ENCODE assay signal across 32 cellular contexts in genomic region chr2:233456934-233457333, GRCh38.
DNase-seq lines count a peak whose midpoint lies in the region; ATAC-seq, FAIRE-seq and TF ChIP-seq lines count a peak whose summit lies in the region.
"Had no signal": no experiment of that assay in that cellular context is flagged by ENCODE, and none has a peak within 500 bp of the region (broad histone marks: within the 10 kb centered on the region; RNA-seq: fewer than 3 reads in every experiment).

No MANE protein-coding gene starts in this region.

- H3K4me3 ChIP-seq in A549, result no peak overlapping the region
- H3K4me3 ChIP-seq in mesendoderm (ENCODE audit: low read length), result no peak overlapping the region
- H3K4me3 ChIP-seq: BLaER1 treated with 17β-estradiol and CSF1 and Interleukin-3, amounts not matched to agents 10 nM and 100 nM; gastrocnemius medialis; left lung; Peyer's patch; right atrium auricular region; smooth muscle cell; upper lobe of right lung had no signal

- CTCF ChIA-PET in A549 (lab: Yijun Ruan, JAX), result interaction anchor here (1.6 to 4.5 kb wide), 4 partner anchors 9 to 376 kb away, joined by 3 to 22 read pairs (median 17); no protein-coding TSS in a partner anchor

- no peak overlapping the region for H3K56ac ChIP-seq in mesendoderm (ENCODE audit: low read length)

- H2BK5ac ChIP-seq in mesendoderm (ENCODE audit: low read length), result no peak overlapping the region

- H2BK15ac ChIP-seq in mesendoderm (replicated peaks; ENCODE audit: low read depth), result no peak overlapping the region

- H3K27me3 ChIP-seq in mesendoderm (ENCODE audit: insufficient read depth, low read length, poor library complexity), result no peaks in the 10 kb centered on the region
- H3K27me3 ChIP-seq: BLaER1 treated with 17β-estradiol and CSF1 and Interleukin-3, amounts not matched to agents 10 nM and 100 nM; gastrocnemius medialis; left lung; Peyer's patch; right atrium auricular region; upper lobe of right lung had no signal

- no peaks in the 10 kb centered on the region for H3K9me3 ChIP-seq in A549
- H3K9me3 ChIP-seq: BLaER1 treated with 17β-estradiol and CSF1 and Interleukin-3, amounts not matched to agents 10 nM and 100 nM; gastrocnemius medialis; left lung; Peyer's patch; right atrium auricular region; upper lobe of right lung had no signal

- no peak for TF ChIP-seq CTCF in A549 (IDR thresholded peaks at IDR 0.05)

- POLR2A ChIA-PET in A549 (lab: Yijun Ruan, JAX), result interaction anchor here (1.4 kb wide), 1 partner anchor 37 kb away, joined by 3 read pairs; no protein-coding TSS in a partner anchor

- H3K4me1 ChIP-seq in A549, result peaks cover 62% of the 10 kb centered on the region
- H3K4me1 ChIP-seq in mesendoderm (ENCODE audit: control insufficient read depth, low read depth, low read length), result no peaks in the 10 kb centered on the region
- H3K4me1 ChIP-seq: left lung, parathyroid adenoma, Peyer's patch, right atrium auricular region, upper lobe of right lung had no signal

- no peak for DNase-seq in A549 (ENCODE audit: low read depth in 1 of 2, low spot score in 1 of 2)
- DNase-seq in ELF-1 (ENCODE audit: low read depth, low spot score), result peak; percentile 65
- peak; percentile 39 for DNase-seq in mesendoderm
- no peak for DNase-seq in stimulated activated CD8-positive, alpha-beta memory T cell treated with anti-CD3 and anti-CD28 coated beads, Interleukin-4, amount 100 ng/mL, for 48 hours
- no peak for DNase-seq in RCC 7860 (ENCODE audit: low spot score)
- DNase-seq in activated effector memory CD4-positive, alpha-beta T cell treated with Interleukin-2 at 50 U/mL for 16 hours, result no peak
- no peak for DNase-seq in head of caudate nucleus
- DNase-seq: activated CD4-positive, alpha-beta T cell treated with anti-CD3 and anti-CD28 coated beads for 36 hours; activated naive CD4-positive, alpha-beta T cell treated with anti-CD3 and anti-CD28 coated beads, Interleukin-2, amount 50 U/mL, for 16 hours; activated T-cell treated with anti-CD3 and anti-CD28 coated beads, Interleukin-2, amount 50 U/mL, for 48 hours; Calu3; central memory CD4-positive, alpha-beta T cell; gastrocnemius medialis; GOT3; hippocampal formation; NCI-H1436 treated with DMSO at 0.1 percent for 48 hours; NCI-H345; NCI-H748 treated with DMSO at 0.1 percent for 48 hours; Peyer's patch; stimulated activated CD4-positive, alpha-beta T cell treated with anti-CD3 and anti-CD28 coated beads, Interleukin-2, amount 100 ng/mL, for 24 hours; substantia nigra; upper lobe of right lung had no signal

- H3K9ac ChIP-seq in mesendoderm (ENCODE audit: low read length), result no peak overlapping the region
- H3K9ac ChIP-seq: BLaER1 treated with 17β-estradiol and CSF1 and Interleukin-3, amounts not matched to agents 10 nM and 100 nM; parathyroid adenoma had no signal

- peak overlapping the region; percentile 34 for H3K27ac Mint-ChIP-seq in activated T-helper 17 cell treated with anti-CD3 and anti-CD28 coated beads, Interleukin-2, amount 50 U/mL, for 72 hours
- H3K27ac Mint-ChIP-seq: activated CD4-positive, alpha-beta T cell treated with anti-CD3 and anti-CD28 coated beads for 36 hours; dendritic cell treated with granulocyte-macrophage colony-stimulating factor and Interleukin-4, amounts not matched to agents 40 ng/mL and 50 ng/mL, for 4 days; mesothelial cell of epicardium had no signal

- no peak overlapping the region for H2BK120ac ChIP-seq in mesendoderm (ENCODE audit: low read depth, low read length)

- H3K27ac ChIP-seq in A549 (peak overlapping the region; percentile 12 to 80; a peak in 5 of 6 replicates), mesendoderm (ENCODE audit: low read depth, low read length) (no peak overlapping the region)
- H3K27ac ChIP-seq: BLaER1 treated with 17β-estradiol and CSF1 and Interleukin-3, amounts not matched to agents 10 nM and 100 nM; gastrocnemius medialis; left lung; parathyroid adenoma; Peyer's patch; right atrium auricular region; upper lobe of right lung had no signal

- H3K18ac ChIP-seq in mesendoderm (ENCODE audit: low read length), result no peak overlapping the region

- no peak for TF ChIP-seq EP300 in A549 (IDR thresholded peaks at IDR 0.05)

- peaks cover 97% of the 10 kb centered on the region for H3K36me3 Mint-ChIP-seq in activated T-helper 17 cell treated with anti-CD3 and anti-CD28 coated beads, Interleukin-2, amount 50 U/mL, for 72 hours (ENCODE audit: low read depth)

- H3K23ac ChIP-seq in mesendoderm (ENCODE audit: low read length), result no peak overlapping the region

- no peak overlapping the region for H3K4me3 Mint-ChIP-seq in activated T-helper 17 cell treated with anti-CD3 and anti-CD28 coated beads, Interleukin-2, amount 50 U/mL, for 72 hours
- H3K4me3 Mint-ChIP-seq: activated CD4-positive, alpha-beta T cell treated with anti-CD3 and anti-CD28 coated beads for 36 hours; dendritic cell treated with granulocyte-macrophage colony-stimulating factor and Interleukin-4, amounts not matched to agents 40 ng/mL and 50 ng/mL, for 4 days; mesothelial cell of epicardium had no signal

- no peak for TF ChIP-seq RAD21 in A549 (conservative IDR thresholded peaks at IDR 0.05 in 1 of 2, IDR thresholded peaks at IDR 0.05 in 1 of 2)

- H3K4ac ChIP-seq in mesendoderm (ENCODE audit: low read depth, low read length), result no peak overlapping the region

- H4K5ac ChIP-seq in mesendoderm (ENCODE audit: low read length), result no peak overlapping the region

- no peak overlapping the region for H2AK5ac ChIP-seq in mesendoderm (ENCODE audit: low read length)

- FAIRE-seq in A549 (lab: Jason Lieb, UNC), result no peak
- no peak for FAIRE-seq in RCC 7860 (lab: Jason Lieb, UNC)
- FAIRE-seq: astrocyte, endometrium had no signal

- H3K4me1 Mint-ChIP-seq in activated T-helper 17 cell treated with anti-CD3 and anti-CD28 coated beads, Interleukin-2, amount 50 U/mL, for 72 hours, result no peaks in the 10 kb centered on the region
- H3K4me1 Mint-ChIP-seq: activated CD4-positive, alpha-beta T cell treated with anti-CD3 and anti-CD28 coated beads for 36 hours; mesothelial cell of epicardium had no signal

- no peak for ATAC-seq in A549
- ATAC-seq in activated T-helper 17 cell treated with anti-CD3 and anti-CD28 coated beads, Interleukin-2, amount 50 U/mL, for 72 hours (replicated peaks), result no peak
- ATAC-seq: activated CD4-positive, alpha-beta T cell treated with anti-CD3 and anti-CD28 coated beads for 36 hours; gastrocnemius medialis; left lung; upper lobe of right lung had no signal

- 96% methylated on average over 5 of the region's 5 CpGs for WGBS in A549 (ENCODE audit: missing lambda C conversion rate)
- no CpG with 5 or more reads among the region's 5 CpGs for WGBS in mesendoderm (ENCODE audit: extremely low coverage, insufficient coverage, low lambda C conversion rate)

- TF ChIP-seq POLR2A in A549 (IDR thresholded peaks at IDR 0.05; ENCODE audit: low read length), result no peak

- no peak overlapping the region for H4K8ac ChIP-seq in mesendoderm (ENCODE audit: low read depth, low read length)

- no peaks in the 10 kb centered on the region for H3K9me3 Mint-ChIP-seq in activated T-helper 17 cell treated with anti-CD3 and anti-CD28 coated beads, Interleukin-2, amount 50 U/mL, for 72 hours
- H3K9me3 Mint-ChIP-seq: dendritic cell treated with granulocyte-macrophage colony-stimulating factor and Interleukin-4, amounts not matched to agents 40 ng/mL and 50 ng/mL, for 4 days; mesothelial cell of epicardium had no signal

- intact Hi-C loops in head of caudate nucleus (cut with DNase I), result no loop called here

- no peak overlapping the region for H3K4me2 ChIP-seq in A549
- no peak overlapping the region for H3K4me2 ChIP-seq in mesendoderm (ENCODE audit: low read length)
- H3K4me2 ChIP-seq: BLaER1 treated with 17β-estradiol and CSF1 and Interleukin-3, amounts not matched to agents 10 nM and 100 nM; smooth muscle cell had no signal

- no peaks in the 10 kb centered on the region for H3K79me1 ChIP-seq in mesendoderm (ENCODE audit: low read length)

- no peaks in the 10 kb centered on the region for H3K36me3 ChIP-seq in mesendoderm (ENCODE audit: control insufficient read depth, insufficient read depth, low read length)

- H3K27me3 Mint-ChIP-seq in activated T-helper 17 cell treated with anti-CD3 and anti-CD28 coated beads, Interleukin-2, amount 50 U/mL, for 72 hours, result no peaks in the 10 kb centered on the region
- H3K27me3 Mint-ChIP-seq: activated CD4-positive, alpha-beta T cell treated with anti-CD3 and anti-CD28 coated beads for 36 hours; dendritic cell treated with granulocyte-macrophage colony-stimulating factor and Interleukin-4, amounts not matched to agents 40 ng/mL and 50 ng/mL, for 4 days had no signal

- no peaks in the 10 kb centered on the region for H3K79me2 ChIP-seq in mesendoderm (ENCODE audit: control insufficient read depth, insufficient read depth, low read length)
- H3K79me2 ChIP-seq: parathyroid adenoma had no signal

TF ChIP-seq in A549, 52 proteins besides CTCF, POLR2A, EP300 and RAD21:
- TF ChIP-seq RNF2 (IDR thresholded peaks at IDR 0.05; ENCODE audit: borderline replicate concordance, low read depth) (no peak), SMC3 (IDR thresholded peaks at IDR 0.05) (no peak), ESRRA (IDR thresholded peaks at IDR 0.05; ENCODE audit: borderline replicate concordance, low read length) (no peak)

Comparison
In these comparisons a context has a peak if more than half of its experiments do, and no peak if none do; other contexts are left out.
1. DNase-seq: peak in ELF-1 (single experiment) and mesendoderm (single experiment); none in A549 (0 of 2), stimulated activated CD8-positive, alpha-beta memory T cell treated with anti-CD3 and anti-CD28 coated beads, Interleukin-4, amount 100 ng/mL, for 48 hours (single experiment), RCC 7860 (single experiment), activated effector memory CD4-positive, alpha-beta T cell treated with Interleukin-2 at 50 U/mL for 16 hours (single experiment) and head of caudate nucleus (0 of 42).